Comparison of ENCODE assay signal across 14 cellular contexts in genomic region chr6:156971153-156971882, GRCh38.
A peak's percentile ranks its signal among the peaks of the same experiment; 100 is the strongest.
DNase-seq lines count a peak whose midpoint lies in the region; ATAC-seq, FAIRE-seq and TF ChIP-seq lines count a peak whose summit lies in the region.
"Had no signal": no experiment of that assay in that cellular context is flagged by ENCODE, and none has a peak within 500 bp of the region (broad histone marks: within the 10 kb centered on the region; RNA-seq: fewer than 3 reads in every experiment).

No MANE protein-coding gene starts in this region.

- H3K9me3 ChIP-seq in left ventricle myocardium inferior (replicated peaks) = no peaks in the 10 kb centered on the region
- no peaks in the 10 kb centered on the region; the same call in 1 of the 2 replicates for H3K9me3 ChIP-seq in K562 (replicated peaks; ENCODE audit: control insufficient read depth, insufficient read depth, low read depth, low read length)
- H3K9me3 ChIP-seq: SJCRH30 had no signal

- TF ChIP-seq CTCF in left ventricle myocardium inferior (IDR thresholded peaks at IDR 0.05; ENCODE audit: borderline replicate concordance) (no peak), K562 (IDR thresholded peaks at IDR 0.05 in 2 of 3, conservative IDR thresholded peaks at IDR 0.05 in 1 of 3; ENCODE audit: insufficient read depth in 2 of 3, low read depth in 1 of 3, low read length in 3 of 3) (no peak)

- FAIRE-seq in K562 (lab: Jason Lieb, UNC) = no peak

- 74% methylated on average over 7 of the region's 7 CpGs for WGBS in K562 (ENCODE audit: insufficient coverage, low coverage, missing lambda C conversion rate)

- no peak for TF ChIP-seq EP300 in K562 (IDR thresholded peaks at IDR 0.05; ENCODE audit: low read length)

- no peak overlapping the region for H3K4me3 ChIP-seq in left ventricle myocardium inferior
- no peak overlapping the region for H3K4me3 ChIP-seq in K562
- H3K4me3 ChIP-seq: SJCRH30 had no signal

- no peak overlapping the region for H2AFZ ChIP-seq in K562 (ENCODE audit: low read depth, low read length)

- no peak for TF ChIP-seq POLR2A in K562 (conservative IDR thresholded peaks at IDR 0.05)

- no peak overlapping the region for H3K27ac ChIP-seq in left ventricle myocardium inferior (replicated peaks)
- no peak overlapping the region for H3K27ac ChIP-seq in K562 (ENCODE audit: extremely low read depth, low read depth, low read length)
- H3K27ac ChIP-seq: SJCRH30 had no signal

- H3K27me3 ChIP-seq in left ventricle myocardium inferior (ENCODE audit: low read depth) (no peaks in the 10 kb centered on the region), K562 (ENCODE audit: control insufficient read depth in 2 of 2, insufficient read depth in 2 of 2, low read length in 2 of 2) (no peaks in the 10 kb centered on the region)
- H3K27me3 ChIP-seq: SJCRH30 had no signal

- no peak overlapping the region; a peak in 1 of 4 replicates for H3K9ac ChIP-seq in K562 (ENCODE audit: insufficient read depth in 1 of 2, low read depth in 2 of 2, low read length in 2 of 2)

- intact Hi-C loops in Right ventricle myocardium inferior (cut with DNase I) = no loop called here
- intact Hi-C loops in left ventricle myocardium inferior (cut with micrococcal nuclease) = no loop called here
- intact Hi-C loops in K562 (cut with micrococcal nuclease) = no loop called here
- intact Hi-C loops in sciatic nerve (cut with DNase I) = no loop called here

- H3K4me1 ChIP-seq in left ventricle myocardium inferior (peaks cover 89% of the 10 kb centered on the region), K562 (replicated peaks in 1 of 2; ENCODE audit: control insufficient read depth in 2 of 2, insufficient read depth in 2 of 2, low read length in 2 of 2) (no peaks in the 10 kb centered on the region)

- H3K4me2 ChIP-seq in K562 (ENCODE audit: insufficient read depth, low read length) = no peak overlapping the region

- H3K36me3 ChIP-seq in left ventricle myocardium inferior (no peaks in the 10 kb centered on the region), K562 (ENCODE audit: control insufficient read depth, insufficient read depth, low read length) (no peaks in the 10 kb centered on the region)
- H3K36me3 ChIP-seq: SJCRH30 had no signal

- CTCF ChIA-PET in K562 (lab: Yijun Ruan, JAX; ENCODE audit: low intra/inter-chr PET ratio) = no interaction called here

- no peaks in the 10 kb centered on the region for H3K9me1 ChIP-seq in K562 (ENCODE audit: control insufficient read depth, insufficient read depth, low read length)

- DNase-seq in Right ventricle myocardium inferior (ENCODE audit: missing footprints) (no peak), left ventricle myocardium inferior (no peak), NCI-H226 (peak; percentile 49), K562 (ENCODE audit: extremely low read depth in 1 of 4, low spot score in 3 of 4) (no peak), sciatic nerve (ENCODE audit: low spot score) (no peak), superior temporal gyrus (ENCODE audit: extremely low spot score) (no peak)
- DNase-seq: 8988T, DMS79, NCI-H1436, NCI-H2029 treated with DMSO at 0.1 percent for 48 hours, NCI-H524 had no signal

- ATAC-seq in Right ventricle myocardium inferior (peak; percentile 28), K562 (no peak), sciatic nerve (peak; percentile 54), GM18511 (IDR thresholded peaks at IDR 0.05; ENCODE audit: unreplicated experiment) (no peak), HG03097 (IDR thresholded peaks at IDR 0.05; ENCODE audit: low FRiP score, unreplicated experiment) (no peak)

- POLR2A ChIA-PET in K562 (lab: Yijun Ruan, JAX) = interaction anchor here (0.6 to 1.3 kb wide), 4 partner anchors 9 to 17 kb away, joined by 3 to 4 read pairs (median 3); no protein-coding TSS in a partner anchor

- in situ Hi-C loops in K562 (cut with MboI) = no loop called here

- peaks cover 52% of the 10 kb centered on the region for H3K79me2 ChIP-seq in K562 (ENCODE audit: control insufficient read depth, insufficient read depth, low read length)

- BruUV-seq in K562 (replicated peaks; lab: Mats Ljungman, UMichigan) = no TSS peak

- no peak for TF ChIP-seq RAD21 in K562 (CRISPR knock-in tag; conservative IDR thresholded peaks at IDR 0.05 in 1 of 2, IDR thresholded peaks at IDR 0.05 in 1 of 2)

- H4K20me1 ChIP-seq in K562 (replicated peaks; ENCODE audit: control insufficient read depth, insufficient read depth, low read length) = peaks cover 13% of the 10 kb centered on the region; the same call in 1 of the 2 replicates

TF ChIP-seq in K562, 482 proteins besides CTCF, POLR2A, EP300 and RAD21:
- TF ChIP-seq RBM25 (IDR thresholded peaks at IDR 0.05; ENCODE audit: low read depth, low read length, severe bottlenecking) (peak; percentile 65), FOXP4 (CRISPR knock-in tag; IDR thresholded peaks at IDR 0.05; ENCODE audit: borderline replicate concordance) (no peak)

Comparison
In these comparisons a context has a peak if more than half of its experiments do, and no peak if none do; other contexts are left out.
1. ATAC-seq: peak in Right ventricle myocardium inferior (single experiment) and sciatic nerve (single experiment); none in K562 (single experiment), GM18511 (single experiment) and HG03097 (single experiment).